In the genomic region with DNA sequence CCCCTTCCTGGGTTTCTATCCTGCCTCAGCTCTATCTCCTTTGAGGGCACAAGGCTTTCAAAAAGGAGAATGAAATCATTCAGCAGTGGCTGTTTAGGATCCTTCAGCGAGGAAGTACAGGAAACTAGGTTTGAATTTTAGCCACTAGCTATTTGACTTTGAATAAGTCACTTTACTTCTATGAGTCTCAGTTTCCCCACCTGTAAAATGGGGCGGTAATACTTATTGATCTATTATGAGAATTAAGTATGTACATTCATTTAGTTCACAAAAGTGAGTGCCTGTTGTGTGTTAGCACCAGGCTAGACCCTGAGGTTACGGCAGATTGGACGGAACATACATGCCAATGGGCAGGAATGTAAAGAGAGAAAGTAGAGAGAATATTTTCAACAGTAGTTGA, we compare ENCODE assay signal across 1 cellular context.
TF ChIP-seq lines count a peak whose summit lies in the region.

No MANE protein-coding gene starts in this region.

TF ChIP-seq in liver, 16 proteins besides CTCF, POLR2A, EP300 and RAD21 (continued from another document):
- TF ChIP-seq, protein P1, sequence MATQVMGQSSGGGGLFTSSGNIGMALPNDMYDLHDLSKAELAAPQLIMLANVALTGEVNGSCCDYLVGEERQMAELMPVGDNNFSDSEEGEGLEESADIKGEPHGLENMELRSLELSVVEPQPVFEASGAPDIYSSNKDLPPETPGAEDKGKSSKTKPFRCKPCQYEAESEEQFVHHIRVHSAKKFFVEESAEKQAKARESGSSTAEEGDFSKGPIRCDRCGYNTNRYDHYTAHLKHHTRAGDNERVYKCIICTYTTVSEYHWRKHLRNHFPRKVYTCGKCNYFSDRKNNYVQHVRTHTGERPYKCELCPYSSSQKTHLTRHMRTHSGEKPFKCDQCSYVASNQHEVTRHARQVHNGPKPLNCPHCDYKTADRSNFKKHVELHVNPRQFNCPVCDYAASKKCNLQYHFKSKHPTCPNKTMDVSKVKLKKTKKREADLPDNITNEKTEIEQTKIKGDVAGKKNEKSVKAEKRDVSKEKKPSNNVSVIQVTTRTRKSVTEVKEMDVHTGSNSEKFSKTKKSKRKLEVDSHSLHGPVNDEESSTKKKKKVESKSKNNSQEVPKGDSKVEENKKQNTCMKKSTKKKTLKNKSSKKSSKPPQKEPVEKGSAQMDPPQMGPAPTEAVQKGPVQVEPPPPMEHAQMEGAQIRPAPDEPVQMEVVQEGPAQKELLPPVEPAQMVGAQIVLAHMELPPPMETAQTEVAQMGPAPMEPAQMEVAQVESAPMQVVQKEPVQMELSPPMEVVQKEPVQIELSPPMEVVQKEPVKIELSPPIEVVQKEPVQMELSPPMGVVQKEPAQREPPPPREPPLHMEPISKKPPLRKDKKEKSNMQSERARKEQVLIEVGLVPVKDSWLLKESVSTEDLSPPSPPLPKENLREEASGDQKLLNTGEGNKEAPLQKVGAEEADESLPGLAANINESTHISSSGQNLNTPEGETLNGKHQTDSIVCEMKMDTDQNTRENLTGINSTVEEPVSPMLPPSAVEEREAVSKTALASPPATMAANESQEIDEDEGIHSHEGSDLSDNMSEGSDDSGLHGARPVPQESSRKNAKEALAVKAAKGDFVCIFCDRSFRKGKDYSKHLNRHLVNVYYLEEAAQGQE (IDR thresholded peaks at IDR 0.05), result no peak
- TF ChIP-seq HNF4A (conservative IDR thresholded peaks at IDR 0.05) (no peak), RXRA (IDR thresholded peaks at IDR 0.05) (no peak), YY1 (IDR thresholded peaks at IDR 0.05) (no peak), TAF1 (conservative IDR thresholded peaks at IDR 0.05) (no peak), JUND (IDR thresholded peaks at IDR 0.05) (no peak)
- TF ChIP-seq, protein P2, sequence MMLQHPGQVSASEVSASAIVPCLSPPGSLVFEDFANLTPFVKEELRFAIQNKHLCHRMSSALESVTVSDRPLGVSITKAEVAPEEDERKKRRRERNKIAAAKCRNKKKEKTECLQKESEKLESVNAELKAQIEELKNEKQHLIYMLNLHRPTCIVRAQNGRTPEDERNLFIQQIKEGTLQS (IDR thresholded peaks at IDR 0.05), result no peak
